In the genomic region with DNA sequence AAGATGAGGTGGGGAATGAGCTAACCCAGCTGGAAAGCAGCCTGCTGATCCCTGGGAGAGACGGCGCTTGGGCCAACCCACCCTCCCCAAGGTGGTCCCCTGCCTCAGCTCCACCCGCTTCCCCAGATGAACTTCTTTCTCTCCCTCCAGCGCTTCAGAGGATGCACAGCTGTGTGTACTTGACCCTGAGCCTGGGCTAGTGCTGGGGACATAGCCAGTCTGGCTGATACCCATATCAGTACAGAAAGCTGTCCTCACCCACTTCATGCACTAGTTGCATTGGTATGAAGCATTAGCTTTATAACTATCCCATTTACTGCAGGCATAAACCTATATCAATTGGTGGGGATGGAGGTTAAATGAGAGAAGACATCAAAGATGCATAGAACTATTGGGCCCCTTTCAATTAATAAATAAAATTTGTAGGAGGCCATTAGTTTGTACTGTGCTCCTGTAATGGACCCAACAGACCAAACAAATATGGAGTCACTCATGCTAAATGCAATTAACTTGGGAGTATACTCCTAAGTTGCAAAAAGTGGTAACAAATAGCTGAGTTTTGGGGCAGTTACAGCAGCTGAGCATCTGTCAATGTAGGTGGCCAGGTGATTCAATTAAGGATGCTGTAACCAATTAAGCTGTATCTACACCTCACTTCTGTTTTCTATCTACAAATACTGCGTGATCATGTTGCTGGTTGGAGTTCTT, we compare ENCODE assay signal across 1 cellular context.
TF ChIP-seq lines count a peak whose summit lies in the region.

No MANE protein-coding gene starts in this region.

TF ChIP-seq in K562, 482 proteins besides CTCF, POLR2A, EP300 and RAD21:
- no peak for TF ChIP-seq ZNF77 (CRISPR knock-in tag; IDR thresholded peaks at IDR 0.05)
- TF ChIP-seq, protein P1, sequence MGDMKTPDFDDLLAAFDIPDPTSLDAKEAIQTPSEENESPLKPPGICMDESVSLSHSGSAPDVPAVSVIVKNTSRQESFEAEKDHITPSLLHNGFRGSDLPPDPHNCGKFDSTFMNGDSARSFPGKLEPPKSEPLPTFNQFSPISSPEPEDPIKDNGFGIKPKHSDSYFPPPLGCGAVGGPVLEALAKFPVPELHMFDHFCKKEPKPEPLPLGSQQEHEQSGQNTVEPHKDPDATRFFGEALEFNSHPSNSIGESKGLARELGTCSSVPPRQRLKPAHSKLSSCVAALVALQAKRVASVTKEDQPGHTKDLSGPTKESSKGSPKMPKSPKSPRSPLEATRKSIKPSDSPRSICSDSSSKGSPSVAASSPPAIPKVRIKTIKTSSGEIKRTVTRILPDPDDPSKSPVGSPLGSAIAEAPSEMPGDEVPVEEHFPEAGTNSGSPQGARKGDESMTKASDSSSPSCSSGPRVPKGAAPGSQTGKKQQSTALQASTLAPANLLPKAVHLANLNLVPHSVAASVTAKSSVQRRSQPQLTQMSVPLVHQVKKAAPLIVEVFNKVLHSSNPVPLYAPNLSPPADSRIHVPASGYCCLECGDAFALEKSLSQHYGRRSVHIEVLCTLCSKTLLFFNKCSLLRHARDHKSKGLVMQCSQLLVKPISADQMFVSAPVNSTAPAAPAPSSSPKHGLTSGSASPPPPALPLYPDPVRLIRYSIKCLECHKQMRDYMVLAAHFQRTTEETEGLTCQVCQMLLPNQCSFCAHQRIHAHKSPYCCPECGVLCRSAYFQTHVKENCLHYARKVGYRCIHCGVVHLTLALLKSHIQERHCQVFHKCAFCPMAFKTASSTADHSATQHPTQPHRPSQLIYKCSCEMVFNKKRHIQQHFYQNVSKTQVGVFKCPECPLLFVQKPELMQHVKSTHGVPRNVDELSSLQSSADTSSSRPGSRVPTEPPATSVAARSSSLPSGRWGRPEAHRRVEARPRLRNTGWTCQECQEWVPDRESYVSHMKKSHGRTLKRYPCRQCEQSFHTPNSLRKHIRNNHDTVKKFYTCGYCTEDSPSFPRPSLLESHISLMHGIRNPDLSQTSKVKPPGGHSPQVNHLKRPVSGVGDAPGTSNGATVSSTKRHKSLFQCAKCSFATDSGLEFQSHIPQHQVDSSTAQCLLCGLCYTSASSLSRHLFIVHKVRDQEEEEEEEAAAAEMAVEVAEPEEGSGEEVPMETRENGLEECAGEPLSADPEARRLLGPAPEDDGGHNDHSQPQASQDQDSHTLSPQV (IDR thresholded peaks at IDR 0.05), result 0 out of 2 replicates have a peak, but pooled peaks have one; percentile 44
- TF ChIP-seq, protein P2, sequence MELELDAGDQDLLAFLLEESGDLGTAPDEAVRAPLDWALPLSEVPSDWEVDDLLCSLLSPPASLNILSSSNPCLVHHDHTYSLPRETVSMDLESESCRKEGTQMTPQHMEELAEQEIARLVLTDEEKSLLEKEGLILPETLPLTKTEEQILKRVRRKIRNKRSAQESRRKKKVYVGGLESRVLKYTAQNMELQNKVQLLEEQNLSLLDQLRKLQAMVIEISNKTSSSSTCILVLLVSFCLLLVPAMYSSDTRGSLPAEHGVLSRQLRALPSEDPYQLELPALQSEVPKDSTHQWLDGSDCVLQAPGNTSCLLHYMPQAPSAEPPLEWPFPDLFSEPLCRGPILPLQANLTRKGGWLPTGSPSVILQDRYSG (tag; conservative IDR thresholded peaks at IDR 0.05; ENCODE audit: low read depth), result peak; percentile 61; the same call in 1 of the 2 replicates
- peak; percentile 69 for TF ChIP-seq PTTG1 (tag; IDR thresholded peaks at IDR 0.05; ENCODE audit: low read depth)
- TF ChIP-seq NR2C1 (IDR thresholded peaks at IDR 0.05), result no peak
- peak; percentile 57; the same call in 1 of the 2 replicates for TF ChIP-seq NR2C1 (tag; IDR thresholded peaks at IDR 0.05)
